3 cellular contexts compared by ENCODE assay signal in the genomic region with DNA sequence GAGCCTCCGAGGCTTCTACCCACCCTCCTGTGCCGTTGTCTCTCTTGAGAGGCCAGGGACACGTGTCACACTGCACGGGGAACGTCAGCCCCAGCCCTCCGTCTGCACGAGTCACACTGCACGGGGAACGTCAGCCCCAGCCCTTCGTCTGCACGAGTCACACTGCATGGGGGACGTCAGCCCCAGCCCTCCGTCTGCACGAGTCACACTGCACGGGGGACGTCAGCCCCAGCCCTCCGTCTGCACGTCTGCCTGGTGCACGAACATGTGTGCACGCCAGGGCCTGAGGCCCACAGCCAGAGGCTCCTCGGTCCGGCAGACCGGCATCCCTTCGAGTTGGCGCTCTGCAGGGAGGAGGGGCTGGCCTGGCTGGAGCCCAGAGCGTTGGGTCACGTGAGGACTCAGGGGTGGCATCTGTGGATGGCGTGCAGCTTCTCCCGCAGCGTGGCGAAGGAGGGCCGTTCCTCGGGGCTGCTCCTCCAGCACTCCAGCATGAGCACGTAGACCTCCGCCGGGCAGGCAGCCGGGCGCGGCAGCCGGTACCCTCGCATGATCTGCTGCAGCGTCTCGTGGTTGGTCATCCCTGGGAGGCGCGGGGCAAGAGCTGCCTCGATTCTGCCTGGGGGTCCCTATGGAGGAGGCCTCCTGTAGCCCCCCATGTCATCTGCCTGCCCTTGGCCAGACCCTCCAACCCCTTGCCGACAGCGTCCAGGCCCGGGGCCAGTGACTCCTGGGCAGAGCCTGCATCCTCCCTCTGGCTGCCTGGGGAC.
TF ChIP-seq lines count a peak whose summit lies in the region.

No MANE protein-coding gene starts in this region.

TF ChIP-seq in SK-N-SH, 30 proteins besides CTCF, POLR2A, EP300 and RAD21:
- no peak for TF ChIP-seq POLR2AphosphoS5 (IDR thresholded peaks at IDR 0.05; ENCODE audit: low read depth, low read length)
- TF ChIP-seq, protein P1, sequence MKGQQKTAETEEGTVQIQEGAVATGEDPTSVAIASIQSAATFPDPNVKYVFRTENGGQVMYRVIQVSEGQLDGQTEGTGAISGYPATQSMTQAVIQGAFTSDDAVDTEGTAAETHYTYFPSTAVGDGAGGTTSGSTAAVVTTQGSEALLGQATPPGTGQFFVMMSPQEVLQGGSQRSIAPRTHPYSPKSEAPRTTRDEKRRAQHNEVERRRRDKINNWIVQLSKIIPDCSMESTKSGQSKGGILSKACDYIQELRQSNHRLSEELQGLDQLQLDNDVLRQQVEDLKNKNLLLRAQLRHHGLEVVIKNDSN (IDR thresholded peaks at IDR 0.05; ENCODE audit: borderline replicate concordance, low read depth), result peak; percentile 45; the same call in 1 of the 2 replicates

TF ChIP-seq in SK-N-SH treated with all-trans-retinoic acid at 6 μM for 48 hours, 23 proteins besides CTCF, POLR2A, EP300 and RAD21:
- no peak for TF ChIP-seq GLIS3 (CRISPR knock-in tag; IDR thresholded peaks at IDR 0.05)

TF ChIP-seq in Ishikawa, 13 proteins besides CTCF, POLR2A, EP300 and RAD21:
- TF ChIP-seq, protein P1 (IDR thresholded peaks at IDR 0.05), result peak; percentile 93
- TF ChIP-seq CEBPB (IDR thresholded peaks at IDR 0.05) (no peak), NFIC (IDR thresholded peaks at IDR 0.05) (0 out of 2 replicates have a peak, but pooled peaks have one; percentile 18), ZBTB7A (IDR thresholded peaks at IDR 0.05; ENCODE audit: low read depth) (0 out of 2 replicates have a peak, but pooled peaks have one; percentile 33)
- TF ChIP-seq, protein P2, sequence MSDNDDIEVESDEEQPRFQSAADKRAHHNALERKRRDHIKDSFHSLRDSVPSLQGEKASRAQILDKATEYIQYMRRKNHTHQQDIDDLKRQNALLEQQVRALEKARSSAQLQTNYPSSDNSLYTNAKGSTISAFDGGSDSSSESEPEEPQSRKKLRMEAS (IDR thresholded peaks at IDR 0.05), result peak; percentile 57
